ENCODE assay signal across 24 cellular contexts in the genomic region with DNA sequence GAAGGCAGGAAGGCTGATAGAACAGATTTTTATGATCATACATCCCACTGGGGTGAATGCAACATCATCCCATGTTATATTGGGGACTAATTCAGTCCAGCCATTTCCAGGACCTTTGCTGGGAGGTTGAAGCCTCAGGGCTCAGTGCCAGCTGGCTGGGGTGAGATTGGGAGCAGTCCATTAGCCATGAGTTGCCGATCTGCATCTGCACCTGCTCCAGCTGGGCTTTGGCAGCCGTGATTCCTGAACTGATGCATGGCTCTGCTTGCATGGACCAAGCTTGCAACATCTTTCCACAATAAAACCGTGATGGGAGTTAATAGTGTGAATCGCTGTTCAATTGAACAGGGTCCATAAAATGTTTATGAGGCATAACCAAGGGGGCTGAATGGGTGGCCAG.
DNase-seq lines count a peak whose midpoint lies in the region; ATAC-seq and TF ChIP-seq lines count a peak whose summit lies in the region.
"Had no signal": no experiment of that assay in that cellular context is flagged by ENCODE, and none has a peak within 500 bp of the region (broad histone marks: within the 10 kb centered on the region; RNA-seq: fewer than 3 reads in every experiment).

No MANE protein-coding gene starts in this region.

- TF ChIP-seq CTCF in glutamatergic neuron (IDR thresholded peaks at IDR 0.05; ENCODE audit: partially characterized antibody, unreplicated experiment) (no peak), PC-3 (conservative IDR thresholded peaks at IDR 0.05; ENCODE audit: low read depth, low read length) (no peak), GM20000 (IDR thresholded peaks at IDR 0.05; ENCODE audit: extremely low read depth, missing control alignments) (no peak)

- no peak overlapping the region for H3K4me3 ChIP-seq in PC-3 (ENCODE audit: low read length)
- H3K4me3 ChIP-seq: A549, adrenal gland, cardiac muscle cell, esophagus squamous epithelium, MG63, prostate gland, tibial nerve had no signal

- H3K9me2 ChIP-seq in PC-3 (replicated peaks; ENCODE audit: low read length) = no peaks in the 10 kb centered on the region

- H2AFZ ChIP-seq in PC-3 (ENCODE audit: low read length) = no peak overlapping the region

- no peaks in the 10 kb centered on the region for H3K36me3 ChIP-seq in PC-3 (ENCODE audit: low read depth, low read length)
- H3K36me3 ChIP-seq: adrenal gland, cardiac muscle cell, MG63 had no signal

- H3K79me2 ChIP-seq in PC-3 (ENCODE audit: low read length) = no peaks in the 10 kb centered on the region

- no peaks in the 10 kb centered on the region for H3K27me3 Mint-ChIP-seq in glutamatergic neuron (ENCODE audit: unreplicated experiment)

- H3K4me3 Mint-ChIP-seq in glutamatergic neuron (ENCODE audit: unreplicated experiment) = no peak overlapping the region
- H3K4me3 Mint-ChIP-seq: CD14-positive monocyte, immature natural killer cell, natural killer cell had no signal

- no peak overlapping the region for H3K27ac ChIP-seq in PC-3 (ENCODE audit: low read length)
- H3K27ac ChIP-seq: A549, adrenal gland, cardiac muscle cell, esophagus squamous epithelium, prostate gland, tibial nerve had no signal

- no peaks in the 10 kb centered on the region for H3K9me3 Mint-ChIP-seq in glutamatergic neuron (ENCODE audit: unreplicated experiment)
- H3K9me3 Mint-ChIP-seq: immature natural killer cell, natural killer cell had no signal

- DNase-seq in Right ventricle myocardium inferior (ENCODE audit: missing footprints) (no peak), cardiac septum (ENCODE audit: low spot score) (no peak), NCI-H345 treated with DMSO at 0.1 percent for 48 hours (lab: John Stamatoyannopoulos, UW; ENCODE audit: unreplicated experiment) (peak; percentile 95), glutamatergic neuron (peak; percentile 43), HPDE6-E6E7 (ENCODE audit: extremely low spot score) (no peak), PC-3 (no peak), GM20000 (ENCODE audit: low spot score) (no peak)
- DNase-seq in stimulated activated CD4-positive, alpha-beta T cell treated with anti-CD3 and anti-CD28 coated beads, Interleukin-2, amount 100 ng/mL, for 24 hours = no peak
- DNase-seq: activated CD4-positive, alpha-beta T cell treated with anti-CD3 and anti-CD28 coated beads for 1 hour; esophagus squamous epithelium; immature natural killer cell; mammary epithelial cell; MG63; natural killer cell; NCI-H226; stimulated activated CD4-positive, alpha-beta T cell treated with anti-CD3 and anti-CD28 coated beads, Interleukin-15, amount 100 ng/mL, for 24 hours; stimulated activated naive CD4-positive, alpha-beta T cell treated with Interleukin-2 at 50 U/mL for 16 hours; T1000 had no signal

- peak; percentile 30 for ATAC-seq in Right ventricle myocardium inferior
- no peak for ATAC-seq in PC-3
- ATAC-seq: A549, natural killer cell had no signal

- H3F3A ChIP-seq in PC-3 (ENCODE audit: low read length, unreplicated experiment) = no peaks in the 10 kb centered on the region

- intact Hi-C loops in Right ventricle myocardium inferior (cut with DNase I) (no loop called here), cardiac septum (cut with DNase I) (no loop called here), PC-3 (cut with micrococcal nuclease) (no loop called here)

- H3K27ac Mint-ChIP-seq in glutamatergic neuron (ENCODE audit: unreplicated experiment) = no peak overlapping the region
- H3K27ac Mint-ChIP-seq: CD14-positive monocyte, immature natural killer cell, natural killer cell had no signal

- no peaks in the 10 kb centered on the region for H3K4me1 ChIP-seq in PC-3 (ENCODE audit: insufficient read depth, low read length)
- H3K4me1 ChIP-seq: A549, adrenal gland, esophagus squamous epithelium, prostate gland, tibial nerve had no signal

- H3K36me3 Mint-ChIP-seq in glutamatergic neuron (ENCODE audit: unreplicated experiment) = peaks cover 9% of the 10 kb centered on the region
- H3K36me3 Mint-ChIP-seq: natural killer cell had no signal

- H3K9ac ChIP-seq in PC-3 (ENCODE audit: low read length) = no peak overlapping the region

- no peaks in the 10 kb centered on the region for H3K27me3 ChIP-seq in PC-3 (ENCODE audit: low read length)
- H3K27me3 ChIP-seq: adrenal gland, cardiac muscle cell, esophagus squamous epithelium, MG63, tibial nerve had no signal

- POLR2A ChIA-PET in PC-3 (lab: Charles Lee; ENCODE audit: unreplicated experiment) = no interaction called here

- no peak overlapping the region for H3K4me2 ChIP-seq in PC-3 (ENCODE audit: low read length)
- H3K4me2 ChIP-seq: A549 had no signal

- no peaks in the 10 kb centered on the region for H4K20me1 ChIP-seq in PC-3 (ENCODE audit: low read length)

- CTCF ChIA-PET in PC-3 (lab: Charles Lee) = no interaction called here

- no TSS peak for BruUV-seq in PC-3 (replicated peaks; lab: Mats Ljungman, UMichigan)

- H3K4me1 Mint-ChIP-seq in glutamatergic neuron (ENCODE audit: low read depth, unreplicated experiment) = peaks cover 5% of the 10 kb centered on the region
- H3K4me1 Mint-ChIP-seq: CD14-positive monocyte, immature natural killer cell, natural killer cell had no signal

- no peaks in the 10 kb centered on the region for H3K9me3 ChIP-seq in PC-3 (ENCODE audit: low read length)
- H3K9me3 ChIP-seq: adrenal gland, MG63, prostate gland had no signal

Comparison
In these comparisons a context has a peak if more than half of its experiments do, and no peak if none do; other contexts are left out.
1. DNase-seq: peak in NCI-H345 treated with DMSO at 0.1 percent for 48 hours (single experiment) and glutamatergic neuron (single experiment); none in Right ventricle myocardium inferior (single experiment), cardiac septum (single experiment), stimulated activated CD4-positive, alpha-beta T cell treated with anti-CD3 and anti-CD28 coated beads, Interleukin-2, amount 100 ng/mL, for 24 hours (0 of 2), HPDE6-E6E7 (single experiment), PC-3 (single experiment) and GM20000 (single experiment).